ENCODE assay signal across 8 cellular contexts in the genomic region with DNA sequence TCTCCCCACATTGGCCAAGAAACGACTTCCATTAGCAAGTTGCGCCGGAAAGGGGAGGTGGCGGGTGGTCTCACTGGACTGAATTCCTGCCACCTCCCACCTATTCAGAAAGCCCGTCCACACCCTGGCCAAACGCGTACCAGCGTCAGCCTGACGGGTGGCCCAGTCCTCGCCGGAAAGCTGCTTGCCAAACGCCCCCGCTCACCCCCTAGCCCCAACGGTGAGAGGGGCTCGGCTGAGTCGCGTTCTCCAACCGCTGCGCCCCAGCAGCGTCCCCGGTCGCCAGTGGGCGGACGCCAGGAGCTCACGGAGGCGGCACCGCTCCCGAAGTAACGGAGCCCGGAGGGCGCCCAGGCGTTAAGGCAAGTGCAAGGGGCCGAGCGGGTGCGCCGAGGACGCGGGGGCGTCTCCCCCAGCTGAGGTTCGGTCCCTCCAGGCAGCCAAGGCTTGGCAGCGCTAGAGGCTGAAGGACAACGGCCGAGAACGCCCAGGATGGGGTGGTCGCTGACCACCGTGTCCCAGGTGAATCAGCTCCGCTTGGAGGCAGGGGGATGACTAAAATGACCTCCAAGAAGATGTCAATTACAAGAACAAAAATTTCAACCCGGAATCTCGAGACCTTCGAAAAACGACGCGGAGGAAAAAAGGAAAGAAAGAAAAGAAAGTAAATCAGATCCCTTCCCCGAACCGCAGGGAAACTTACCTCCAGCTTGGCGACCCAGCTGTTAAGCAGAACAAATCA.
DNase-seq lines count a peak whose midpoint lies in the region; ATAC-seq and TF ChIP-seq lines count a peak whose summit lies in the region.

No MANE protein-coding gene starts in this region.

- TF ChIP-seq CTCF in epithelial cell of proximal tubule (conservative IDR thresholded peaks at IDR 0.05; ENCODE audit: low read depth, low read length) (no peak), nephron progenitor cell (IDR thresholded peaks at IDR 0.05) (no peak)

- ATAC-seq in HG03135 (IDR thresholded peaks at IDR 0.05; ENCODE audit: unreplicated experiment) (no peak), GM18502 (IDR thresholded peaks at IDR 0.05; ENCODE audit: poor library complexity, unreplicated experiment) (no peak)

- DNase-seq in NCI-H2227 (lab: John Stamatoyannopoulos, UW; ENCODE audit: unreplicated experiment) (peak; percentile 50), NCI-H2227 treated with DMSO at 0.1 percent for 48 hours (lab: John Stamatoyannopoulos, UW) (no peak), SW480 (ENCODE audit: low spot score) (peak; percentile 52), epithelial cell of proximal tubule (ENCODE audit: low read depth) (no peak), nephron progenitor cell (peak; percentile 67), cortex of kidney (lab: John Stamatoyannopoulos, UW) (no peak)

- peaks cover 3% of the 10 kb centered on the region for H3K9me3 Mint-ChIP-seq in nephron progenitor cell

- no peak overlapping the region for H3K27ac Mint-ChIP-seq in nephron progenitor cell

- H3K36me3 Mint-ChIP-seq in nephron progenitor cell (ENCODE audit: low read depth) = no peaks in the 10 kb centered on the region

- H3K4me3 ChIP-seq in epithelial cell of proximal tubule (ENCODE audit: low read depth, low read length) = peak overlapping the region; percentile 99

- peaks cover 72% of the 10 kb centered on the region for H3K27me3 Mint-ChIP-seq in nephron progenitor cell (ENCODE audit: low read depth, poor library complexity)

- H3K4me1 Mint-ChIP-seq in nephron progenitor cell = peaks cover 34% of the 10 kb centered on the region

- peak overlapping the region; percentile 90 for H3K4me3 Mint-ChIP-seq in nephron progenitor cell

Comparison
In these comparisons a context has a peak if more than half of its experiments do, and no peak if none do; other contexts are left out.
1. DNase-seq: peak in NCI-H2227 (single experiment), SW480 (single experiment) and nephron progenitor cell (single experiment); none in NCI-H2227 treated with DMSO at 0.1 percent for 48 hours (single experiment), epithelial cell of proximal tubule (single experiment) and cortex of kidney (single experiment).